24 cellular contexts compared by ENCODE assay signal in the genomic region with DNA sequence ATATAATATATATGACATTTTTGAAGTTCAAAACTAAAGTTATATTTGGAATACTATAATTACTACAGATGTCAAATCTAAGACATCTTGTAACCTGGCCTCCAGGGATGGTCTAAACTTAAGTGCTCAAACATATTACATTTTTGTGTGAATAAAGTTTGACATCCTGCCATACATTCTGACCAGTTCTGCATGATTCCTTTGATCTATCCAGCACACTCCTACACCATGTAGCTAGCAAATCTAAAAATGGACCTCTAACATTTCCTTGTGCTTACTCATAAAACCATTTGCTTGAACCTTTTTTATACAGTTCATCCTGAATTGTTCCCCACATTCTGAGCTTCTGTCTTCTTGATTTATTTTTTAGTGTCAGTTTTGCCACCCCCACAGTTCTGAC.
"Had no signal": no experiment of that assay in that cellular context is flagged by ENCODE, and none has a peak within 500 bp of the region (broad histone marks: within the 10 kb centered on the region; RNA-seq: fewer than 3 reads in every experiment).

No MANE protein-coding gene starts in this region.

- H3K4me3 ChIP-seq: adrenal gland, ascending aorta, gastroesophageal sphincter, pancreas, psoas muscle, right atrium auricular region, thyroid gland had no signal

- ATAC-seq: activated naive CD4-positive, alpha-beta T cell treated with anti-CD3 and anti-CD28 coated beads, Interleukin-2, amount 50 U/mL, for 72 hours; activated T-helper 17 cell treated with anti-CD3 and anti-CD28 coated beads, Interleukin-2, amount 50 U/mL, for 72 hours; gastroesophageal sphincter; left cardiac atrium; natural killer cell treated with Interleukin-12 subunit alpha and Interleukin-12 subunit beta and Interleukin-15 and Interleukin-18, amount 100 ng/mL, for 72 hours; pancreas; psoas muscle; stimulated activated naive CD8-positive, alpha-beta T cell treated with anti-CD3 and anti-CD28 coated beads, Interleukin-15, Interleukin-2, amounts not matched to agents 100 U/mL and 50 U/mL, for 24 hours; WTC11 had no signal

- DNase-seq: activated CD8-positive, alpha-beta memory T cell treated with anti-CD3 and anti-CD28 coated beads for 24 hours; activated CD8-positive, alpha-beta memory T cell treated with anti-CD3 and anti-CD28 coated beads, Interleukin-2, amount 50 U/mL, for 4 hours; activated T-cell treated with anti-CD3 and anti-CD28 coated beads, Interleukin-2, amount 50 U/mL, for 24 hours; adrenal gland; effector memory CD4-positive, alpha-beta T cell; head of caudate nucleus; hypothalamus; left cardiac atrium; pancreas; psoas muscle; stimulated activated CD4-positive, alpha-beta T cell treated with anti-CD3 and anti-CD28 coated beads, Interleukin-12 subunit alpha, Interleukin-12 subunit beta, amount 100 ng/mL, for 4 hours; stimulated activated CD4-positive, alpha-beta T cell treated with anti-CD3 and anti-CD28 coated beads, Interleukin-4, amount 100 ng/mL, for 4 hours; stimulated activated naive CD8-positive, alpha-beta T cell treated with anti-CD3 and anti-CD28 coated beads, Interleukin-15, Interleukin-2, amounts not matched to agents 100 U/mL and 50 U/mL, for 24 hours; substantia nigra; T-helper 1 cell; T-helper 9 cell; thyroid gland had no signal
